ENCODE assay signal across 8 cellular contexts in the genomic region with DNA sequence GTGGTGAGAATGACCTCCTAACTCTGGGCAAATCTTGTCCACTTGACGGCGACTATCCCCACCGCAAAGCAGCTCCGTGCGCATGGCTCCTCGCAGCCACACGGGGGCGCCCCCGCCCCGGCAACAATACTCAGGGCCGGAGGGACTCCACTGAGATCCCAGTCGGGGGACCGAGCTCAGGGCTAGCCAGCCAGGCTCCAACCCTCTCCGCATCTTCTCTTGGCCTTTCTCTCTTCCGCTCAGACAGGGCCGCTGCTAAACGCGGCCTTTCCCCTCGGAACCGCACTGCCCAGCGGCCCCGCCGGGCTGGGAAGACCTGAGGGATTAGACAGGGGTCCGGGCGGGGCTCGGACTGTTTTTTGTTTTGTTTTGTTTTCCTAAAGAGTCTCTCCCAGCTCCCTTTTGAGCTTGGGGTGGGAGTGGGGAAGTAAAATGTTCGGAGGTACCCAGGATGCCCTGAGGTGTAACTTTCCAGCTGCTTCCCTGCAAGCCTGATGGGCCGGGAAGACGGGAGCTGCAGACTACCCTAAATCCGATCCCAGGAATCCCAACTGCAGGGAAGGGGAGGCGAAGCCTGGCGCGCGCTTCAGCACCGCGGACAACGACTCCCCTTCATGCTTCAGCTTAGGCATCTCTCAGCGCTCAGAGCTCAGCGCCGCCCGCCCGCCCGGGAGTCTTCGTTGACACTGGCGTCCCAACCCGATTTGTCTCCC. TPM values are rescaled to one million over a fixed set of nuclear protein-coding genes. Genes with fewer than 3 reads are reported as not detected.
DNase-seq lines count a peak whose midpoint lies in the region; ATAC-seq and TF ChIP-seq lines count a peak whose summit lies in the region.

No MANE protein-coding gene starts in this region.

- POLR2A ChIA-PET in CD4-positive, alpha-beta memory T cell (lab: Charles Lee; ENCODE audit: partially characterized antibody) = interaction anchor here (0.5 to 4.3 kb wide), 9 partner anchors 10 to 1664 kb away, joined by 3 to 61 read pairs (median 5); partner anchors contain the start of genes NPM3 and OGA
- POLR2A ChIA-PET in OCI-LY7 (lab: Charles Lee) = interaction anchor here (0.5 to 1.2 kb wide), 3 partner anchors 8 to 367 kb away, joined by 3 to 6 read pairs (median 6); no protein-coding TSS in a partner anchor

- BruUV-seq in OCI-LY7 (replicated peaks; lab: Mats Ljungman, UMichigan) = no TSS peak

- peak; percentile 69 for ATAC-seq in GM19467 (IDR thresholded peaks at IDR 0.05; ENCODE audit: unreplicated experiment)
- peak; percentile 70 to 76 for ATAC-seq in activated T-cell treated with anti-CD3 and anti-CD28 coated beads, Interleukin-2, amount 50 U/mL, for 72 hours (replicated peaks in 1 of 2)
- peak; percentile 82 to 86 for ATAC-seq in stimulated activated naive B cell treated with anti-CD40 and anti-IgM and Interleukin-4, amounts not matched to agents 10 μg/mL and 1 μg/mL and 100 μg/mL, for 72 hours (replicated peaks)

- H3K9me3 Mint-ChIP-seq in CD4-positive, alpha-beta memory T cell = no peaks in the 10 kb centered on the region
- no peaks in the 10 kb centered on the region for H3K9me3 Mint-ChIP-seq in activated T-cell treated with anti-CD3 and anti-CD28 coated beads, Interleukin-2, amount 50 U/mL, for 72 hours
- no peaks in the 10 kb centered on the region for H3K9me3 Mint-ChIP-seq in stimulated activated naive B cell treated with anti-CD40 and anti-IgM and Interleukin-4, amounts not matched to agents 10 μg/mL and 1 μg/mL and 100 μg/mL, for 72 hours

- no peaks in the 10 kb centered on the region for H3K79me2 ChIP-seq in OCI-LY7 (ENCODE audit: insufficient read depth, low read depth, low read length)

- CTCF ChIA-PET in CD4-positive, alpha-beta memory T cell (lab: Charles Lee; ENCODE audit: partially characterized antibody) = interaction anchor here (0.8 to 6.4 kb wide), 57 partner anchors 8 to 782 kb away, joined by 3 to 74 read pairs (median 5); partner anchors contain the start of genes ARMH3, NPM3 and OGA
- CTCF ChIA-PET in OCI-LY7 (lab: Charles Lee; ENCODE audit: unreplicated experiment) = interaction anchor here (0.6 to 2.1 kb wide), 7 partner anchors 24 to 307 kb away, joined by 3 to 8 read pairs (median 3); no protein-coding TSS in a partner anchor

- intact Hi-C loops in CD4-positive, alpha-beta memory T cell (cut with micrococcal nuclease) = loop anchor here (1.0 to 5.0 kb wide), 7 partner anchors 11 to 276 kb away; partner anchors contain the start of gene OGA
- intact Hi-C loops in OCI-LY7 (cut with micrococcal nuclease; ENCODE audit: unreplicated experiment) (loop anchor here (1.0 kb wide), 3 partner anchors 48 to 232 kb away; no protein-coding TSS in a partner anchor), esophagus muscularis mucosa (cut with DNase I) (loop anchor here (2.0 kb wide), 1 partner anchor 170 kb away; no protein-coding TSS in a partner anchor)

- TF ChIP-seq POLR2A in esophagus muscularis mucosa (IDR thresholded peaks at IDR 0.05; ENCODE audit: low read depth) = no peak

- H3K27me3 Mint-ChIP-seq in CD4-positive, alpha-beta memory T cell = no peaks in the 10 kb centered on the region
- H3K27me3 Mint-ChIP-seq in activated T-cell treated with anti-CD3 and anti-CD28 coated beads, Interleukin-2, amount 50 U/mL, for 72 hours (ENCODE audit: low read depth) = peaks cover 25% of the 10 kb centered on the region
- no peaks in the 10 kb centered on the region for H3K27me3 Mint-ChIP-seq in stimulated activated naive B cell treated with anti-CD40 and anti-IgM and Interleukin-4, amounts not matched to agents 10 μg/mL and 1 μg/mL and 100 μg/mL, for 72 hours

- no peak overlapping the region for H2AFZ ChIP-seq in OCI-LY7 (ENCODE audit: low read length)

- H3K9me2 ChIP-seq in OCI-LY7 (ENCODE audit: insufficient read depth, low read length) = no peaks in the 10 kb centered on the region

- under 1% methylated on average over 32 of the region's 46 CpGs for WGBS in esophagus muscularis mucosa

- H3K4me2 ChIP-seq in OCI-LY7 (ENCODE audit: low read length) = peak overlapping the region; percentile 70; the same call in 1 of the 2 replicates

- peaks cover 29 to 62% (median 42%) of the 10 kb centered on the region in 4 donors for H3K4me1 Mint-ChIP-seq in CD4-positive, alpha-beta memory T cell
- peaks cover 54% of the 10 kb centered on the region for H3K4me1 Mint-ChIP-seq in activated T-cell treated with anti-CD3 and anti-CD28 coated beads, Interleukin-2, amount 50 U/mL, for 72 hours (ENCODE audit: low read depth)
- peaks cover 43 to 53% of the 10 kb centered on the region in 2 donors for H3K4me1 Mint-ChIP-seq in stimulated activated naive B cell treated with anti-CD40 and anti-IgM and Interleukin-4, amounts not matched to agents 10 μg/mL and 1 μg/mL and 100 μg/mL, for 72 hours

- peak; percentile 61 to 72 (median 65) for DNase-seq in CD4-positive, alpha-beta memory T cell
- DNase-seq in HUDEP-2 (lab: John Stamatoyannopoulos, UW; ENCODE audit: unreplicated experiment in 76 of 76) = peak in 71 of 76 experiments; percentile 16 to 86 (median 62)
- DNase-seq in OCI-LY7 (ENCODE audit: low spot score) = peak; percentile 75
- DNase-seq in activated T-cell treated with anti-CD3 and anti-CD28 coated beads, Interleukin-2, amount 50 U/mL, for 72 hours = peak; percentile 82 to 90
- no peak for DNase-seq in esophagus muscularis mucosa (ENCODE audit: extremely low spot score)
- DNase-seq in stimulated activated naive B cell treated with anti-CD40 and anti-IgM and Interleukin-4, amounts not matched to agents 10 μg/mL and 1 μg/mL and 100 μg/mL, for 72 hours = peak; percentile 82

- TF ChIP-seq EP300 in esophagus muscularis mucosa (IDR thresholded peaks at IDR 0.05) = no peak

- H3K4me3 Mint-ChIP-seq in CD4-positive, alpha-beta memory T cell = peak overlapping the region; percentile 82 to 99 (median 90)
- peak overlapping the region; percentile 85 to 87 for H3K4me3 Mint-ChIP-seq in activated T-cell treated with anti-CD3 and anti-CD28 coated beads, Interleukin-2, amount 50 U/mL, for 72 hours
- peak overlapping the region; percentile 83 to 92 for H3K4me3 Mint-ChIP-seq in stimulated activated naive B cell treated with anti-CD40 and anti-IgM and Interleukin-4, amounts not matched to agents 10 μg/mL and 1 μg/mL and 100 μg/mL, for 72 hours

- H3K27ac ChIP-seq in CD4-positive, alpha-beta memory T cell (ENCODE audit: low read depth, low read length) = no peak overlapping the region
- H3K27ac ChIP-seq in OCI-LY7 (ENCODE audit: low read depth, low read length, poor library complexity, severe bottlenecking) = no peak overlapping the region
- H3K27ac ChIP-seq in esophagus muscularis mucosa (replicated peaks in 1 of 4) = no peak overlapping the region
- H3K27ac ChIP-seq in muscle layer of duodenum (ENCODE audit: low read length) = no peak overlapping the region

- no peaks in the 10 kb centered on the region for H3K27me3 ChIP-seq in CD4-positive, alpha-beta memory T cell (ENCODE audit: insufficient read depth, low read length)
- peaks cover 0 to 8% (median 0%) of the 10 kb centered on the region in 4 donors for H3K27me3 ChIP-seq in esophagus muscularis mucosa
- H3K27me3 ChIP-seq in muscle layer of duodenum (ENCODE audit: low read depth, low read length) = no peaks in the 10 kb centered on the region

- peak overlapping the region; percentile 17 to 34 for H3K4me3 ChIP-seq in CD4-positive, alpha-beta memory T cell (ENCODE audit: low read length in 2 of 2)
- H3K4me3 ChIP-seq in OCI-LY7 (ENCODE audit: low read depth, low read length, poor library complexity, severe bottlenecking) (no peak overlapping the region), esophagus muscularis mucosa (peak overlapping the region; percentile 41 to 46 (median 42)), muscle layer of duodenum (ENCODE audit: low read depth in 1 of 2, low read length in 2 of 2) (peak overlapping the region; percentile 45 to 53)

- H3K27ac Mint-ChIP-seq in CD4-positive, alpha-beta memory T cell = peak overlapping the region in 6 of 7 donors; percentile 30 to 92 (median 78)
- peak overlapping the region; percentile 74 for H3K27ac Mint-ChIP-seq in activated T-cell treated with anti-CD3 and anti-CD28 coated beads, Interleukin-2, amount 50 U/mL, for 72 hours
- H3K27ac Mint-ChIP-seq in stimulated activated naive B cell treated with anti-CD40 and anti-IgM and Interleukin-4, amounts not matched to agents 10 μg/mL and 1 μg/mL and 100 μg/mL, for 72 hours = peak overlapping the region; percentile 92

- no peaks in the 10 kb centered on the region for H4K20me1 ChIP-seq in OCI-LY7 (ENCODE audit: insufficient read depth, low read length)

- no peaks in the 10 kb centered on the region for H3K9me3 ChIP-seq in CD4-positive, alpha-beta memory T cell (ENCODE audit: control insufficient read depth in 1 of 2, low read length in 2 of 2)
- no peaks in the 10 kb centered on the region for H3K9me3 ChIP-seq in OCI-LY7 (ENCODE audit: low read length)
- no peaks in the 10 kb centered on the region for H3K9me3 ChIP-seq in esophagus muscularis mucosa
- H3K9me3 ChIP-seq in muscle layer of duodenum (ENCODE audit: control insufficient read depth in 1 of 2, low read length in 2 of 2) = no peaks in the 10 kb centered on the region

- peaks cover 41% of the 10 kb centered on the region for H3K4me1 ChIP-seq in CD4-positive, alpha-beta memory T cell (ENCODE audit: insufficient read depth, low read length)
- H3K4me1 ChIP-seq in OCI-LY7 (ENCODE audit: insufficient read depth, low read length, poor library complexity, severe bottlenecking) (peaks cover 15% of the 10 kb centered on the region), esophagus muscularis mucosa (peaks cover 28 to 57% (median 42%) of the 10 kb centered on the region in 4 donors), muscle layer of duodenum (ENCODE audit: control insufficient read depth in 1 of 2, insufficient read depth in 2 of 2, low read length in 2 of 2) (peaks cover 0 to 21% of the 10 kb centered on the region in 2 donors)

- no peaks in the 10 kb centered on the region for H3K36me3 ChIP-seq in CD4-positive, alpha-beta memory T cell (ENCODE audit: insufficient read depth, low read length)
- H3K36me3 ChIP-seq in OCI-LY7 (ENCODE audit: insufficient read depth, low read length) (no peaks in the 10 kb centered on the region), esophagus muscularis mucosa (peaks cover 0 to 10% (median 4%) of the 10 kb centered on the region in 4 donors), muscle layer of duodenum (ENCODE audit: control insufficient read depth in 1 of 2, insufficient read depth in 2 of 2, low read length in 2 of 2) (peaks cover 0 to 8% of the 10 kb centered on the region in 2 donors)

- TF ChIP-seq CTCF in OCI-LY7 (conservative IDR thresholded peaks at IDR 0.05; ENCODE audit: low read length) (peak; percentile 96), esophagus muscularis mucosa (IDR thresholded peaks at IDR 0.05) (peak; percentile 73 to 89 (median 76))

- peaks cover 3 to 5% of the 10 kb centered on the region in 2 donors for H3K36me3 Mint-ChIP-seq in CD4-positive, alpha-beta memory T cell
- H3K36me3 Mint-ChIP-seq in activated T-cell treated with anti-CD3 and anti-CD28 coated beads, Interleukin-2, amount 50 U/mL, for 72 hours (ENCODE audit: insufficient read depth in 2 of 2) = no peaks in the 10 kb centered on the region
- H3K36me3 Mint-ChIP-seq in stimulated activated naive B cell treated with anti-CD40 and anti-IgM and Interleukin-4, amounts not matched to agents 10 μg/mL and 1 μg/mL and 100 μg/mL, for 72 hours = peaks cover 2 to 8% of the 10 kb centered on the region in 2 donors

RNA-seq across cellular contexts. Expression of gene KCNIP2, which starts 2.7 kb away (rescaled TPM):
- 1 to 10 TPM; 3.4 to 4.3 TPM for total RNA-seq in CD4-positive, alpha-beta memory T cell
- 1 to 10 TPM in 1 of 2 donors, under 1 TPM in 1; 0.79 to 1.2 TPM for polyA plus RNA-seq in CD4-positive, alpha-beta memory T cell
- total RNA-seq in OCI-LY7 (2014; rRNA removed; shearing (Covaris generic)) = 1.4 and 7.3 TPM in 2 replicates
- total RNA-seq in OCI-LY7 (2022) = 2.8 and 4.3 TPM in 2 replicates
- 1 to 10 TPM; 2.2 to 3.1 TPM for total RNA-seq in activated T-cell treated with anti-CD3 and anti-CD28 coated beads, Interleukin-2, amount 50 U/mL, for 72 hours
- total RNA-seq in esophagus muscularis mucosa = 1 to 10 TPM in 1 of 4 donors, under 1 TPM in 3; 0.32 to 1.7 (median 0.54) TPM

RNA-seq across cellular contexts. Expression of gene OGA, which starts 22.7 kb away (rescaled TPM):
- total RNA-seq in CD4-positive, alpha-beta memory T cell = 100 to 1,000 TPM; 307 to 325 TPM
- polyA plus RNA-seq in CD4-positive, alpha-beta memory T cell = 10 to 100 TPM; 26.6 to 49.2 TPM
- total RNA-seq in OCI-LY7 (2014; rRNA removed; shearing (Covaris generic)) = 65.5 and 73.2 TPM in 2 replicates
- 109 and 124 TPM in 2 replicates for total RNA-seq in OCI-LY7 (2022)
- total RNA-seq in activated T-cell treated with anti-CD3 and anti-CD28 coated beads, Interleukin-2, amount 50 U/mL, for 72 hours = 100 to 1,000 TPM; 165 to 170 TPM
- 100 to 1,000 TPM in 2 of 4 donors, 10 to 100 TPM in 2; 85.4 to 131 (median 101) TPM for total RNA-seq in esophagus muscularis mucosa

RNA-seq across cellular contexts. Expression of gene NPM3, which starts 57.7 kb away (rescaled TPM):
- 10 to 100 TPM; 11.1 to 12.4 TPM for total RNA-seq in CD4-positive, alpha-beta memory T cell
- 1 to 10 TPM; 5.3 to 6.8 TPM for polyA plus RNA-seq in CD4-positive, alpha-beta memory T cell
- 115 and 122 TPM in 2 replicates for total RNA-seq in OCI-LY7 (2014; rRNA removed; shearing (Covaris generic))
- total RNA-seq in OCI-LY7 (2022) = 107 and 111 TPM in 2 replicates
- total RNA-seq in activated T-cell treated with anti-CD3 and anti-CD28 coated beads, Interleukin-2, amount 50 U/mL, for 72 hours = 100 to 1,000 TPM in 1 of 2 donors, 10 to 100 TPM in 1; 94.5 to 113 TPM
- 10 to 100 TPM; 15.6 to 31.5 (median 16.5) TPM for total RNA-seq in esophagus muscularis mucosa
